ENCODE assay signal across 12 cellular contexts in the genomic region with DNA sequence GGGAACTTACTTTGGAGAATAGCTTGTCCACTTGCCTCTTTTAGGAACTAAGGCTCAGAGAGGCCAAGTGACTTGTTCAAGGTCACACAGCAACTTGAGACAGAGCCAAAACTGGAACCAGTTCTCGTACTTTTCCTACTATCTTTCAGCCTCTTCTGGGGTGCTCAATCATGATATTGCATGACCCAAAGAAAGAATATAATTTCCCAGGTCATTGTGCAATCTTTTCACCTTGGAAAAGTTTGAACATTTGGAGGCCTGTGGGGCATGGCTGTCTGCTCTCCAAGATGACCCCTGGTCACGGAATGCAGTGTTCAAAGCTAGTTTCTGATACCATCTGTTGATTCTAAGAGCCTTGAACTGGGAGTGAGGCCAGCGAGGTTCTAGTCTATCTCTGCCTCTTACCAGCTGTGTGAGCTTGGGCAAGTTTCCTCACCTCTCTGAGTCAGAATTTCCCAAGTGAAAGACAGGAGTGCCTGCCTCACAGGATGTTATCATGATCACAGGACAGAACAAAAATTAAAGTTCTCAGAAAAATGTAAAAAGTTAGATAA.
DNase-seq lines count a peak whose midpoint lies in the region; ATAC-seq, FAIRE-seq and TF ChIP-seq lines count a peak whose summit lies in the region.
"Had no signal": no experiment of that assay in that cellular context is flagged by ENCODE, and none has a peak within 500 bp of the region (broad histone marks: within the 10 kb centered on the region; RNA-seq: fewer than 3 reads in every experiment).

No MANE protein-coding gene starts in this region.

- no peaks in the 10 kb centered on the region for H3K79me2 ChIP-seq in mammary epithelial cell (ENCODE audit: insufficient read depth, low read length)

- dilution Hi-C loops in mammary epithelial cell (cut with HindIII; ENCODE audit: low sequenced_read_pairs) = no loop called here

- no peak overlapping the region for H3K9ac ChIP-seq in mammary epithelial cell (ENCODE audit: insufficient read depth, low read length)
- no peak overlapping the region for H3K9ac ChIP-seq in liver (ENCODE audit: low read depth in 1 of 2, low read length in 2 of 2)

- no peaks in the 10 kb centered on the region for H3K9me3 ChIP-seq in A549
- H3K9me3 ChIP-seq in mammary epithelial cell (replicated peaks; ENCODE audit: insufficient read depth, low read length) = no peaks in the 10 kb centered on the region
- no peaks in the 10 kb centered on the region for H3K9me3 ChIP-seq in liver (ENCODE audit: control insufficient read depth in 4 of 4, low read length in 3 of 4)

- H3K4me3 ChIP-seq in A549 = no peak overlapping the region
- H3K4me3 ChIP-seq in HFF-Myc (replicated peaks; ENCODE audit: low read depth, low read length) = no peak overlapping the region
- H3K4me3 ChIP-seq in mammary epithelial cell (replicated peaks in 1 of 3; ENCODE audit: insufficient read depth in 1 of 3, low read depth in 2 of 3, low read length in 3 of 3) = no peak overlapping the region
- H3K4me3 ChIP-seq in liver (ENCODE audit: low read depth in 1 of 3, low read length in 3 of 3) = no peak overlapping the region

- TF ChIP-seq RAD21 in A549 (conservative IDR thresholded peaks at IDR 0.05 in 1 of 2, IDR thresholded peaks at IDR 0.05 in 1 of 2) = no peak
- no peak for TF ChIP-seq RAD21 in liver (IDR thresholded peaks at IDR 0.05)

- FAIRE-seq in A549 (lab: Jason Lieb, UNC) = no peak

- no peak for TF ChIP-seq POLR2A in A549 (IDR thresholded peaks at IDR 0.05; ENCODE audit: low read length)

- intact Hi-C loops in mammary epithelial cell (cut with micrococcal nuclease) = no loop called here

- TF ChIP-seq CTCF in A549 (IDR thresholded peaks at IDR 0.05) (no peak), HFF-Myc (IDR thresholded peaks at IDR 0.05; ENCODE audit: low read depth, low read length, missing control alignments) (no peak), mammary epithelial cell (conservative IDR thresholded peaks at IDR 0.05 in 1 of 2, IDR thresholded peaks at IDR 0.05 in 1 of 2; ENCODE audit: extremely low read depth in 1 of 2, insufficient read depth in 1 of 2, low read depth in 1 of 2, low read length in 2 of 2) (no peak), liver (IDR thresholded peaks at IDR 0.05; ENCODE audit: low read depth, low read length, missing input control) (no peak)

- H3K27ac ChIP-seq in A549 (peak overlapping the region; percentile 81 to 84), mammary epithelial cell (ENCODE audit: insufficient read depth, low read depth, low read length) (no peak overlapping the region), liver (ENCODE audit: low read depth in 1 of 2, low read length in 2 of 2) (no peak overlapping the region)

- CTCF ChIA-PET in A549 (lab: Yijun Ruan, JAX) = interaction anchor here (1.7 kb wide), 1 partner anchor 44 kb away, joined by 9 read pairs; no protein-coding TSS in a partner anchor
- CTCF ChIA-PET in mammary epithelial cell (lab: Charles Lee; ENCODE audit: low non-redundant PET) = no interaction called here

- H3K27me3 ChIP-seq in mammary epithelial cell (ENCODE audit: insufficient read depth, low read length) = no peaks in the 10 kb centered on the region
- no peaks in the 10 kb centered on the region for H3K27me3 ChIP-seq in liver (ENCODE audit: control insufficient read depth in 4 of 4, insufficient read depth in 4 of 4, low read length in 3 of 4)

- POLR2A ChIA-PET in A549 (lab: Yijun Ruan, JAX) = no interaction called here

- WGBS in A549 (ENCODE audit: missing lambda C conversion rate) = 51% methylated on average over 3 of the region's 3 CpGs
- WGBS in mammary epithelial cell (ENCODE audit: low coverage, missing lambda C conversion rate) = 66% methylated on average over 3 of the region's 3 CpGs
- WGBS in liver = 54% methylated on average over 3 of the region's 3 CpGs

- TF ChIP-seq EP300 in A549 (IDR thresholded peaks at IDR 0.05) = peak in 1 of 2 experiments; percentile 41; a peak in 1 of 5 replicates

- H4K20me1 ChIP-seq in mammary epithelial cell (ENCODE audit: insufficient read depth, low read length) = no peaks in the 10 kb centered on the region

- H2AFZ ChIP-seq in mammary epithelial cell (ENCODE audit: low read depth, low read length) = no peak overlapping the region

- peak in 1 of 2 experiments; percentile 36 for DNase-seq in A549 (ENCODE audit: low read depth in 1 of 2, low spot score in 1 of 2)
- peak; percentile 70 for DNase-seq in HFF-Myc (ENCODE audit: extremely low read depth, low read depth)
- DNase-seq in mammary epithelial cell = peak; percentile 61
- DNase-seq in GOT3 (lab: John Stamatoyannopoulos, UW) = no peak
- no peak for DNase-seq in retina
- DNase-seq: activated T-cell treated with anti-CD3 and anti-CD28 coated beads, Interleukin-2, amount 50 U/mL, for 1 hour; cortex of kidney; KG1; NCI-H510A treated with DMSO at 0.1 percent for 48 hours had no signal

- no peaks in the 10 kb centered on the region for H3K36me3 ChIP-seq in mammary epithelial cell (ENCODE audit: insufficient read depth, low read length)
- no peaks in the 10 kb centered on the region for H3K36me3 ChIP-seq in liver (ENCODE audit: control insufficient read depth in 4 of 4, insufficient read depth in 3 of 4, low read depth in 1 of 4, low read length in 3 of 4)

- H3K4me2 ChIP-seq in A549 (peak overlapping the region; percentile 69), mammary epithelial cell (ENCODE audit: insufficient read depth, low read depth, low read length) (peak overlapping the region; percentile 71)

- BruUV-seq in mammary epithelial cell (replicated peaks; lab: Mats Ljungman, UMichigan) = no TSS peak

- in situ Hi-C loops in mammary epithelial cell (cut with MboI; ENCODE audit: low sequenced_read_pairs in 2 of 2) = no loop called here

- peak; percentile 7 to 25; a peak in 1 of 6 replicates for ATAC-seq in A549
- ATAC-seq in GM21360 (IDR thresholded peaks at IDR 0.05; ENCODE audit: unreplicated experiment) = no peak
- no peak for ATAC-seq in HG03159 (IDR thresholded peaks at IDR 0.05; ENCODE audit: unreplicated experiment)

- H3K4me1 ChIP-seq in A549 = peaks cover 71% of the 10 kb centered on the region
- H3K4me1 ChIP-seq in mammary epithelial cell (ENCODE audit: insufficient read depth, low read length) = peaks cover 18% of the 10 kb centered on the region
- H3K4me1 ChIP-seq in liver (ENCODE audit: control insufficient read depth in 4 of 4, insufficient read depth in 4 of 4, low read length in 3 of 4) = peaks cover 10 to 43% (median 28%) of the 10 kb centered on the region in 4 donors

TF ChIP-seq in A549, 52 proteins besides CTCF, POLR2A, EP300 and RAD21 (continues in another document):
- TF ChIP-seq KDM5A (IDR thresholded peaks at IDR 0.05) (no peak), TP53 (CRISPR knock-in tag; IDR thresholded peaks at IDR 0.05) (no peak), RARB (CRISPR knock-in tag; IDR thresholded peaks at IDR 0.05) (no peak)
- TF ChIP-seq, protein P1, sequence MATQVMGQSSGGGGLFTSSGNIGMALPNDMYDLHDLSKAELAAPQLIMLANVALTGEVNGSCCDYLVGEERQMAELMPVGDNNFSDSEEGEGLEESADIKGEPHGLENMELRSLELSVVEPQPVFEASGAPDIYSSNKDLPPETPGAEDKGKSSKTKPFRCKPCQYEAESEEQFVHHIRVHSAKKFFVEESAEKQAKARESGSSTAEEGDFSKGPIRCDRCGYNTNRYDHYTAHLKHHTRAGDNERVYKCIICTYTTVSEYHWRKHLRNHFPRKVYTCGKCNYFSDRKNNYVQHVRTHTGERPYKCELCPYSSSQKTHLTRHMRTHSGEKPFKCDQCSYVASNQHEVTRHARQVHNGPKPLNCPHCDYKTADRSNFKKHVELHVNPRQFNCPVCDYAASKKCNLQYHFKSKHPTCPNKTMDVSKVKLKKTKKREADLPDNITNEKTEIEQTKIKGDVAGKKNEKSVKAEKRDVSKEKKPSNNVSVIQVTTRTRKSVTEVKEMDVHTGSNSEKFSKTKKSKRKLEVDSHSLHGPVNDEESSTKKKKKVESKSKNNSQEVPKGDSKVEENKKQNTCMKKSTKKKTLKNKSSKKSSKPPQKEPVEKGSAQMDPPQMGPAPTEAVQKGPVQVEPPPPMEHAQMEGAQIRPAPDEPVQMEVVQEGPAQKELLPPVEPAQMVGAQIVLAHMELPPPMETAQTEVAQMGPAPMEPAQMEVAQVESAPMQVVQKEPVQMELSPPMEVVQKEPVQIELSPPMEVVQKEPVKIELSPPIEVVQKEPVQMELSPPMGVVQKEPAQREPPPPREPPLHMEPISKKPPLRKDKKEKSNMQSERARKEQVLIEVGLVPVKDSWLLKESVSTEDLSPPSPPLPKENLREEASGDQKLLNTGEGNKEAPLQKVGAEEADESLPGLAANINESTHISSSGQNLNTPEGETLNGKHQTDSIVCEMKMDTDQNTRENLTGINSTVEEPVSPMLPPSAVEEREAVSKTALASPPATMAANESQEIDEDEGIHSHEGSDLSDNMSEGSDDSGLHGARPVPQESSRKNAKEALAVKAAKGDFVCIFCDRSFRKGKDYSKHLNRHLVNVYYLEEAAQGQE (IDR thresholded peaks at IDR 0.05) = 0 out of 2 replicates have a peak, but pooled peaks have one; percentile 19

TF ChIP-seq in liver, 16 proteins besides CTCF, POLR2A, EP300 and RAD21:
- TF ChIP-seq EGR1 (IDR thresholded peaks at IDR 0.05; ENCODE audit: low read depth in 2 of 2) = no peak
- TF ChIP-seq GABPA (IDR thresholded peaks at IDR 0.05 in 1 of 2, conservative IDR thresholded peaks at IDR 0.05 in 1 of 2) = no peak
- TF ChIP-seq JUND (IDR thresholded peaks at IDR 0.05) = peak; percentile 36 to 68
- peak; percentile 46 for TF ChIP-seq NR2F2 (IDR thresholded peaks at IDR 0.05)
- peak; percentile 59 to 72 for TF ChIP-seq RXRA (IDR thresholded peaks at IDR 0.05)
- peak; percentile 52 for TF ChIP-seq SP1 (IDR thresholded peaks at IDR 0.05)
- TF ChIP-seq HNF4A (conservative IDR thresholded peaks at IDR 0.05) = peak; percentile 46 to 71
- TF ChIP-seq, protein P2, sequence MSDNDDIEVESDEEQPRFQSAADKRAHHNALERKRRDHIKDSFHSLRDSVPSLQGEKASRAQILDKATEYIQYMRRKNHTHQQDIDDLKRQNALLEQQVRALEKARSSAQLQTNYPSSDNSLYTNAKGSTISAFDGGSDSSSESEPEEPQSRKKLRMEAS (IDR thresholded peaks at IDR 0.05) = peak; percentile 30

Comparison
In these comparisons a context has a peak if more than half of its experiments do, and no peak if none do; other contexts are left out.
1. ATAC-seq: peak in A549 (2 of 2); none in GM21360 (single experiment) and HG03159 (single experiment).
2. DNase-seq: peak in HFF-Myc (single experiment) and mammary epithelial cell (single experiment); none in GOT3 (single experiment) and retina (single experiment).
3. H3K27ac ChIP-seq: peak in A549 (2 of 2); none in mammary epithelial cell (single experiment) and liver (0 of 2).